In the genomic region with DNA sequence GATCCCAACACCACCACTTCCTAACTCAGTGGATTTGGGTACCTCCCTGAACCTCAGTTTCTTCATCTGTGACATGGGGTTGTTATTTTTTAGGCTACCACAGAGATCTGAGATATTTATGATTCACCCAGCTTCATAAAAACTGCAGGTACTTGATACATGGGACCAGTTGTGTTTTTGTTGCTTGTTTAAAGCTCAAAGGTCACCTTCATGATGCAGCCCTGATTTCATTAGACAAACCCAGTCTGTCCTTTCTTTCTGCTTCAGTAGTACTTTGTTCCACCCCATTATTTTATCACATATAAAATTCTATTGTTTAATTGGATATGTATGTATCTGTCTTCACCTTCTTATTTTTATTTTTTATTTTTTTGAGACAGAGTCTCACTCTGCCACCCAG, we compare ENCODE assay signal across 25 cellular contexts.
"Had no signal": no experiment of that assay in that cellular context is flagged by ENCODE, and none has a peak within 500 bp of the region (broad histone marks: within the 10 kb centered on the region; RNA-seq: fewer than 3 reads in every experiment).

No MANE protein-coding gene starts in this region.

- H3K27me3 ChIP-seq: neural progenitor cell, ovary, stomach, thyroid gland, tibial nerve, upper lobe of left lung, vagina had no signal

- H3K36me3 ChIP-seq: neural progenitor cell, ovary, thoracic aorta, thyroid gland, upper lobe of left lung, vagina had no signal

- DNase-seq: natural killer cell; occipital lobe; ovary; posterior cingulate gyrus; psoas muscle; right cardiac atrium; stimulated activated CD4-positive, alpha-beta T cell treated with anti-CD3 and anti-CD28 coated beads, Interleukin-15, amount 100 ng/mL, for 24 hours; stimulated activated CD4-positive, alpha-beta T cell treated with anti-CD3 and anti-CD28 coated beads, Interleukin-2, amount 100 ng/mL, for 24 hours; stimulated activated CD4-positive, alpha-beta T cell treated with anti-CD3 and anti-CD28 coated beads, Interleukin-2, amount 100 ng/mL, for 48 hours; stimulated activated CD4-positive, alpha-beta T cell treated with anti-CD3 and anti-CD28 coated beads, Interleukin-4, amount 100 ng/mL, for 24 hours; stimulated activated naive B cell treated with anti-CD40 and anti-IgM and Interleukin-4, amounts not matched to agents 10 μg/mL and 1 μg/mL and 100 μg/mL, for 72 hours; stimulated activated naive CD4-positive, alpha-beta T cell treated with Interleukin-2 at 50 U/mL for 16 hours; stomach; thyroid gland; trophoblast cell; upper lobe of left lung had no signal

- H3K9ac ChIP-seq: neural progenitor cell, parathyroid adenoma had no signal

- H3K9me3 ChIP-seq: ovary, psoas muscle, stomach, thoracic aorta, thyroid gland, tibial nerve, upper lobe of left lung, vagina had no signal

- H3K4me1 ChIP-seq: parathyroid adenoma, psoas muscle, stomach, thyroid gland, tibial nerve, upper lobe of left lung had no signal

- H3K27ac ChIP-seq: neural progenitor cell, ovary, parathyroid adenoma, psoas muscle, stomach, thoracic aorta, thyroid gland, tibial nerve, upper lobe of left lung, vagina had no signal

- ATAC-seq: natural killer cell; psoas muscle; right cardiac atrium; sciatic nerve; stimulated activated effector memory CD8-positive, alpha-beta T cell treated with anti-CD3 and anti-CD28 coated beads, Interleukin-12 subunit alpha, Interleukin-12 subunit beta, amount 100 ng/mL, for 72 hours; stimulated activated naive B cell treated with anti-CD40 and anti-IgM and Interleukin-4, amounts not matched to agents 10 μg/mL and 1 μg/mL and 100 μg/mL, for 72 hours had no signal

- H3K4me3 ChIP-seq: neural progenitor cell, ovary, psoas muscle, skin epidermis, stomach, thoracic aorta, thyroid gland, tibial nerve, upper lobe of left lung, vagina had no signal

- FAIRE-seq: urothelium cell line had no signal
